15 cellular contexts compared by ENCODE assay signal in the genomic region with DNA sequence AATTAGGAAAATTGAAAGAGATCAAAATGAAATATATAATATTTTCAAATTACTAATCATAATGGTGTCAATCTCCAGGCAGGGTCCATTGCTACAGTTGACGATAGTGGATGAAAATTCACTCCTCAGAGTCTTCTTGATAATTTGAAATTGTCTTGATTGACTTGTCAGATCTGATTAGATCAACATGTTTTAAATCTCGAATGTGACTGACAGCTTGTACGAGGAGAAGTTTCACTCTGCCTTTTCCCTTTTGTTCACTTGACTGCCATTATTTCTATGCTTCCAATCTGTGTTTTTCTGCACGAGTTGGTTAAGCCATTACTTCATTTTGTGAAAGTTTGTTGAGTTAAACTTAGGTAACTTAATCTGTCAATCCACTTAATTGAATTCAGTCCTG. TPM values are rescaled to one million over a fixed set of nuclear protein-coding genes. Genes with fewer than 3 reads are reported as not detected.
"Had no signal": no experiment of that assay in that cellular context is flagged by ENCODE, and none has a peak within 500 bp of the region (broad histone marks: within the 10 kb centered on the region; RNA-seq: fewer than 3 reads in every experiment).

No MANE protein-coding gene starts in this region.

RNA-seq across cellular contexts. Expression of gene RHD, which starts 3.3 kb away (rescaled TPM):
- total RNA-seq: endodermal cell; esophagus mucosa; esophagus squamous epithelium; gastroesophageal sphincter; heart left ventricle; hepatocyte; kidney epithelial cell; left ventricle myocardium superior; lower leg skin; lower lobe of right lung; mesenteric fat pad; mesothelial cell of epicardium; mucosa of descending colon; myocyte; naive thymus-derived CD8-positive, alpha-beta T cell had no signal
- polyA plus RNA-seq: heart left ventricle had no signal
